Comparison of ENCODE assay signal across 32 cellular contexts in genomic region chr20:58094160-58094559, GRCh38.
"Had no signal": no experiment of that assay in that cellular context is flagged by ENCODE, and none has a peak within 500 bp of the region (broad histone marks: within the 10 kb centered on the region; RNA-seq: fewer than 3 reads in every experiment).

No MANE protein-coding gene starts in this region.

- H3K4me1 Mint-ChIP-seq: immature natural killer cell; memory B cell; mesothelial cell of epicardium; naive B cell; neural crest cell; stimulated activated naive B cell treated with anti-CD40 and anti-IgM and Interleukin-4, amounts not matched to agents 10 μg/mL and 1 μg/mL and 100 μg/mL, for 72 hours had no signal

- H3K36me3 Mint-ChIP-seq: immature natural killer cell; memory B cell; mesothelial cell of epicardium; naive B cell; natural killer cell treated with Interleukin-12 subunit alpha and Interleukin-12 subunit beta and Interleukin-15 and Interleukin-18, amount 100 ng/mL, for 72 hours; stimulated activated naive B cell treated with anti-CD40 and anti-IgM and Interleukin-4, amounts not matched to agents 10 μg/mL and 1 μg/mL and 100 μg/mL, for 72 hours had no signal

- H3K4me3 ChIP-seq: gastroesophageal sphincter, heart left ventricle, lower lobe of right lung, mucosa of descending colon, prostate gland, skin epidermis, spleen, thoracic aorta, tibial nerve, upper lobe of left lung had no signal

- H3K9me3 Mint-ChIP-seq: immature natural killer cell; memory B cell; mesothelial cell of epicardium; natural killer cell treated with Interleukin-12 subunit alpha and Interleukin-12 subunit beta and Interleukin-15 and Interleukin-18, amount 100 ng/mL, for 72 hours; neural crest cell; stimulated activated naive B cell treated with anti-CD40 and anti-IgM and Interleukin-4, amounts not matched to agents 10 μg/mL and 1 μg/mL and 100 μg/mL, for 72 hours; stimulated activated naive CD8-positive, alpha-beta T cell treated with anti-CD3 and anti-CD28 coated beads, Interleukin-15, Interleukin-2, amounts not matched to agents 100 ng/mL and 50 ng/mL, for 24 hours had no signal

- DNase-seq: cerebellar nuclear complex; cortex of kidney; effector CD4-positive, alpha-beta T cell; foreskin fibroblast; heart left ventricle; hippocampal formation; immature natural killer cell; kidney glomerular epithelial cell; left colon; left ventricle myocardium superior; lower lobe of right lung; mucosa of descending colon; naive B cell; right cardiac atrium; spleen; stimulated activated CD4-positive, alpha-beta T cell treated with anti-CD3 and anti-CD28 coated beads, Interleukin-4, amount 100 ng/mL, for 4 hours; stimulated activated naive B cell treated with anti-CD40 and anti-IgM and Interleukin-4, amounts not matched to agents 10 μg/mL and 1 μg/mL and 100 μg/mL, for 72 hours had no signal

- H3K27ac Mint-ChIP-seq: immature natural killer cell; memory B cell; mesothelial cell of epicardium; naive B cell; natural killer cell treated with Interleukin-12 subunit alpha and Interleukin-12 subunit beta and Interleukin-15 and Interleukin-18, amount 100 ng/mL, for 72 hours; stimulated activated naive B cell treated with anti-CD40 and anti-IgM and Interleukin-4, amounts not matched to agents 10 μg/mL and 1 μg/mL and 100 μg/mL, for 72 hours; stimulated activated naive CD8-positive, alpha-beta T cell treated with anti-CD3 and anti-CD28 coated beads, Interleukin-15, Interleukin-2, amounts not matched to agents 100 ng/mL and 50 ng/mL, for 24 hours had no signal

- H3K4me3 Mint-ChIP-seq: immature natural killer cell; memory B cell; mesothelial cell of epicardium; naive B cell; natural killer cell treated with Interleukin-12 subunit alpha and Interleukin-12 subunit beta and Interleukin-15 and Interleukin-18, amount 100 ng/mL, for 72 hours; neural crest cell; stimulated activated naive B cell treated with anti-CD40 and anti-IgM and Interleukin-4, amounts not matched to agents 10 μg/mL and 1 μg/mL and 100 μg/mL, for 72 hours; stimulated activated naive CD8-positive, alpha-beta T cell treated with anti-CD3 and anti-CD28 coated beads, Interleukin-15, Interleukin-2, amounts not matched to agents 100 ng/mL and 50 ng/mL, for 24 hours had no signal

- H3K27ac ChIP-seq: epithelial cell of prostate, gastroesophageal sphincter, heart left ventricle, lower lobe of right lung, neutrophil, parathyroid adenoma, prostate gland, skin epidermis, spleen, thoracic aorta, tibial nerve, upper lobe of left lung had no signal

- ATAC-seq: esophagus mucosa; gastroesophageal sphincter; heart left ventricle; left colon; left ventricle myocardium superior; lower lobe of right lung; mucosa of descending colon; natural killer cell treated with Interleukin-12 subunit alpha and Interleukin-12 subunit beta and Interleukin-15 and Interleukin-18, amount 100 ng/mL, for 72 hours; right cardiac atrium; stimulated activated naive B cell treated with anti-CD40 and anti-IgM and Interleukin-4, amounts not matched to agents 10 μg/mL and 1 μg/mL and 100 μg/mL, for 72 hours had no signal

- H3K9ac ChIP-seq: parathyroid adenoma had no signal

- H3K4me1 ChIP-seq: heart left ventricle, lower lobe of right lung, parathyroid adenoma, prostate gland, spleen, tibial nerve, upper lobe of left lung had no signal

- H3K36me3 ChIP-seq: gastroesophageal sphincter, heart left ventricle, lower lobe of right lung, neutrophil, prostate gland, spleen, thoracic aorta, tibial nerve, upper lobe of left lung had no signal

- H3K9me3 ChIP-seq: gastroesophageal sphincter, heart left ventricle, lower lobe of right lung, mucosa of descending colon, neutrophil, prostate gland, spleen, thoracic aorta, tibial nerve, upper lobe of left lung had no signal

- H3K27me3 ChIP-seq: gastroesophageal sphincter, tibial nerve, upper lobe of left lung had no signal
